ENCODE assay signal across 1 cellular context in the genomic region with DNA sequence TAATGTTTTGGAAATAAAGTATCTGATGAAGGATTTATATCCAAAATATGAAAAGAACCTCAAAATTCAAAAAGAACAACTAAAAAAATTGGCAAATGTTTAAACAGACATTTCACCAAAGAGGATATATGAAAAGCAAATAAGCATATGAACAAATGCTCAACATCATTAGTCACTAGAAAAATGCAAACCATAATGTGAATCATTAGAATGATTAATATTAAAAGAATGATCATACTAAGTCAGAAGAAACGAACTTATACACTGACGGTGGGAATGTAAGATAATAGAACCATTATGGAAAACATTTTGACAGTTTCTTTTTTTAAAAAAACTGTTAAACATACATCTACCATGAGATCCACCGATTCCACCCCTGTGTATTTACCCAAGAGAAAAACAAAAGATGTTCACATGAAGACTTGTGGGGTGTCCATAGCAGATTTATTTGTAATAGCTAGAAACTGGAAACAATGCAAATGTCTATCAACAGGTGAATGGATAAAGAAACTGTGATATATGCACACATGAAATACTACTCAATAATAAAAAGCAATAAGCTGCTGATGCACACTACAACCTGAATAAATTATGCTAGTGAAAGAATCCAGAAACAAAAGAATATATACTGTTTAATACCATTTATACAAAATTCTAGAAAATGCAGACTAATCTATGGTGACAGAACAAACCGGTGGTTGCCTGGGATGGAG.
TF ChIP-seq lines count a peak whose summit lies in the region.

No MANE protein-coding gene starts in this region.

TF ChIP-seq in GM23338, 12 proteins besides CTCF, POLR2A, EP300 and RAD21 (continued from another document):
- TF ChIP-seq, protein P1, sequence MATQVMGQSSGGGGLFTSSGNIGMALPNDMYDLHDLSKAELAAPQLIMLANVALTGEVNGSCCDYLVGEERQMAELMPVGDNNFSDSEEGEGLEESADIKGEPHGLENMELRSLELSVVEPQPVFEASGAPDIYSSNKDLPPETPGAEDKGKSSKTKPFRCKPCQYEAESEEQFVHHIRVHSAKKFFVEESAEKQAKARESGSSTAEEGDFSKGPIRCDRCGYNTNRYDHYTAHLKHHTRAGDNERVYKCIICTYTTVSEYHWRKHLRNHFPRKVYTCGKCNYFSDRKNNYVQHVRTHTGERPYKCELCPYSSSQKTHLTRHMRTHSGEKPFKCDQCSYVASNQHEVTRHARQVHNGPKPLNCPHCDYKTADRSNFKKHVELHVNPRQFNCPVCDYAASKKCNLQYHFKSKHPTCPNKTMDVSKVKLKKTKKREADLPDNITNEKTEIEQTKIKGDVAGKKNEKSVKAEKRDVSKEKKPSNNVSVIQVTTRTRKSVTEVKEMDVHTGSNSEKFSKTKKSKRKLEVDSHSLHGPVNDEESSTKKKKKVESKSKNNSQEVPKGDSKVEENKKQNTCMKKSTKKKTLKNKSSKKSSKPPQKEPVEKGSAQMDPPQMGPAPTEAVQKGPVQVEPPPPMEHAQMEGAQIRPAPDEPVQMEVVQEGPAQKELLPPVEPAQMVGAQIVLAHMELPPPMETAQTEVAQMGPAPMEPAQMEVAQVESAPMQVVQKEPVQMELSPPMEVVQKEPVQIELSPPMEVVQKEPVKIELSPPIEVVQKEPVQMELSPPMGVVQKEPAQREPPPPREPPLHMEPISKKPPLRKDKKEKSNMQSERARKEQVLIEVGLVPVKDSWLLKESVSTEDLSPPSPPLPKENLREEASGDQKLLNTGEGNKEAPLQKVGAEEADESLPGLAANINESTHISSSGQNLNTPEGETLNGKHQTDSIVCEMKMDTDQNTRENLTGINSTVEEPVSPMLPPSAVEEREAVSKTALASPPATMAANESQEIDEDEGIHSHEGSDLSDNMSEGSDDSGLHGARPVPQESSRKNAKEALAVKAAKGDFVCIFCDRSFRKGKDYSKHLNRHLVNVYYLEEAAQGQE (IDR thresholded peaks at IDR 0.05; ENCODE audit: unreplicated experiment), result no peak
- TF ChIP-seq NANOG (IDR thresholded peaks at IDR 0.05; ENCODE audit: borderline replicate concordance) (no peak), POLR2AphosphoS5 (IDR thresholded peaks at IDR 0.05; ENCODE audit: low read depth) (no peak), EZH2phosphoT487 (IDR thresholded peaks at IDR 0.05; ENCODE audit: unreplicated experiment) (no peak), ZNF331 (CRISPR knock-in tag; IDR thresholded peaks at IDR 0.05; ENCODE audit: low read depth) (no peak), STAT1 (IDR thresholded peaks at IDR 0.05; ENCODE audit: unreplicated experiment) (no peak)
- TF ChIP-seq, protein P2, sequence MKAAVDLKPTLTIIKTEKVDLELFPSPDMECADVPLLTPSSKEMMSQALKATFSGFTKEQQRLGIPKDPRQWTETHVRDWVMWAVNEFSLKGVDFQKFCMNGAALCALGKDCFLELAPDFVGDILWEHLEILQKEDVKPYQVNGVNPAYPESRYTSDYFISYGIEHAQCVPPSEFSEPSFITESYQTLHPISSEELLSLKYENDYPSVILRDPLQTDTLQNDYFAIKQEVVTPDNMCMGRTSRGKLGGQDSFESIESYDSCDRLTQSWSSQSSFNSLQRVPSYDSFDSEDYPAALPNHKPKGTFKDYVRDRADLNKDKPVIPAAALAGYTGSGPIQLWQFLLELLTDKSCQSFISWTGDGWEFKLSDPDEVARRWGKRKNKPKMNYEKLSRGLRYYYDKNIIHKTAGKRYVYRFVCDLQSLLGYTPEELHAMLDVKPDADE (IDR thresholded peaks at IDR 0.05), result no peak
- TF ChIP-seq, protein P3, sequence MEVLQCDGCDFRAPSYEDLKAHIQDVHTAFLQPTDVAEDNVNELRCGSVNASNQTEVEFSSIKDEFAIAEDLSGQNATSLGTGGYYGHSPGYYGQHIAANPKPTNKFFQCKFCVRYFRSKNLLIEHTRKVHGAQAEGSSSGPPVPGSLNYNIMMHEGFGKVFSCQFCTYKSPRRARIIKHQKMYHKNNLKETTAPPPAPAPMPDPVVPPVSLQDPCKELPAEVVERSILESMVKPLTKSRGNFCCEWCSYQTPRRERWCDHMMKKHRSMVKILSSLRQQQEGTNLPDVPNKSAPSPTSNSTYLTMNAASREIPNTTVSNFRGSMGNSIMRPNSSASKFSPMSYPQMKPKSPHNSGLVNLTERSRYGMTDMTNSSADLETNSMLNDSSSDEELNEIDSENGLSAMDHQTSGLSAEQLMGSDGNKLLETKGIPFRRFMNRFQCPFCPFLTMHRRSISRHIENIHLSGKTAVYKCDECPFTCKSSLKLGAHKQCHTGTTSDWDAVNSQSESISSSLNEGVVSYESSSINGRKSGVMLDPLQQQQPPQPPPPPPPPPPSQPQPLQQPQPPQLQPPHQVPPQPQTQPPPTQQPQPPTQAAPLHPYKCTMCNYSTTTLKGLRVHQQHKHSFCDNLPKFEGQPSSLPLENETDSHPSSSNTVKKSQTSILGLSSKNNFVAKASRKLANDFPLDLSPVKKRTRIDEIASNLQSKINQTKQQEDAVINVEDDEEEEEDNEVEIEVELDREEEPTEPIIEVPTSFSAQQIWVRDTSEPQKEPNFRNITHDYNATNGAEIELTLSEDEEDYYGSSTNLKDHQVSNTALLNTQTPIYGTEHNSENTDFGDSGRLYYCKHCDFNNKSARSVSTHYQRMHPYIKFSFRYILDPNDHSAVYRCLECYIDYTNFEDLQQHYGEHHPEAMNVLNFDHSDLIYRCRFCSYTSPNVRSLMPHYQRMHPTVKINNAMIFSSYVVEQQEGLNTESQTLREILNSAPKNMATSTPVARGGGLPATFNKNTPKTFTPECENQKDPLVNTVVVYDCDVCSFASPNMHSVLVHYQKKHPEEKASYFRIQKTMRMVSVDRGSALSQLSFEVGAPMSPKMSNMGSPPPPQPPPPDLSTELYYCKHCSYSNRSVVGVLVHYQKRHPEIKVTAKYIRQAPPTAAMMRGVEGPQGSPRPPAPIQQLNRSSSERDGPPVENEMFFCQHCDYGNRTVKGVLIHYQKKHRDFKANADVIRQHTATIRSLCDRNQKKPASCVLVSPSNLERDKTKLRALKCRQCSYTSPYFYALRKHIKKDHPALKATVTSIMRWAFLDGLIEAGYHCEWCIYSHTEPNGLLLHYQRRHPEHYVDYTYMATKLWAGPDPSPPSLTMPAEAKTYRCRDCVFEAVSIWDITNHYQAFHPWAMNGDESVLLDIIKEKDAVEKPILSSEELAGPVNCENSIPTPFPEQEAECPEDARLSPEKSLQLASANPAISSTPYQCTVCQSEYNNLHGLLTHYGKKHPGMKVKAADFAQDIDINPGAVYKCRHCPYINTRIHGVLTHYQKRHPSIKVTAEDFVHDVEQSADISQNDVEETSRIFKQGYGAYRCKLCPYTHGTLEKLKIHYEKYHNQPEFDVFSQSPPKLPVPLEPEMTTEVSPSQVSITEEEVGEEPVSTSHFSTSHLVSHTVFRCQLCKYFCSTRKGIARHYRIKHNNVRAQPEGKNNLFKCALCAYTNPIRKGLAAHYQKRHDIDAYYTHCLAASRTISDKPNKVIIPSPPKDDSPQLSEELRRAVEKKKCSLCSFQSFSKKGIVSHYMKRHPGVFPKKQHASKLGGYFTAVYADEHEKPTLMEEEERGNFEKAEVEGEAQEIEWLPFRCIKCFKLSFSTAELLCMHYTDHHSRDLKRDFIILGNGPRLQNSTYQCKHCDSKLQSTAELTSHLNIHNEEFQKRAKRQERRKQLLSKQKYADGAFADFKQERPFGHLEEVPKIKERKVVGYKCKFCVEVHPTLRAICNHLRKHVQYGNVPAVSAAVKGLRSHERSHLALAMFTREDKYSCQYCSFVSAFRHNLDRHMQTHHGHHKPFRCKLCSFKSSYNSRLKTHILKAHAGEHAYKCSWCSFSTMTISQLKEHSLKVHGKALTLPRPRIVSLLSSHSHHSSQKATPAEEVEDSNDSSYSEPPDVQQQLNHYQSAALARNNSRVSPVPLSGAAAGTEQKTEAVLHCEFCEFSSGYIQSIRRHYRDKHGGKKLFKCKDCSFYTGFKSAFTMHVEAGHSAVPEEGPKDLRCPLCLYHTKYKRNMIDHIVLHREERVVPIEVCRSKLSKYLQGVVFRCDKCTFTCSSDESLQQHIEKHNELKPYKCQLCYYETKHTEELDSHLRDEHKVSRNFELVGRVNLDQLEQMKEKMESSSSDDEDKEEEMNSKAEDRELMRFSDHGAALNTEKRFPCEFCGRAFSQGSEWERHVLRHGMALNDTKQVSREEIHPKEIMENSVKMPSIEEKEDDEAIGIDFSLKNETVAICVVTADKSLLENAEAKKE (CRISPR knock-in tag; IDR thresholded peaks at IDR 0.05), result no peak
